In genomic region chr13:78701383-78701782, GRCh38 we compare ENCODE assay signal across 17 cellular contexts. TPM values are rescaled to one million over a fixed set of nuclear protein-coding genes. Genes with fewer than 3 reads are reported as not detected.
DNase-seq lines count a peak whose midpoint lies in the region; ATAC-seq and TF ChIP-seq lines count a peak whose summit lies in the region.
"Had no signal": no experiment of that assay in that cellular context is flagged by ENCODE, and none has a peak within 500 bp of the region (broad histone marks: within the 10 kb centered on the region; RNA-seq: fewer than 3 reads in every experiment).

No MANE protein-coding gene starts in this region.

- H3K36me3 ChIP-seq in PC-3 (ENCODE audit: low read depth, low read length), result no peaks in the 10 kb centered on the region
- H3K36me3 ChIP-seq in GM23248 (ENCODE audit: low read depth), result no peaks in the 10 kb centered on the region
- no peaks in the 10 kb centered on the region for H3K36me3 ChIP-seq in hepatocyte (replicated peaks; ENCODE audit: insufficient read depth, low read depth)
- H3K36me3 ChIP-seq: BLaER1 had no signal

- H3F3A ChIP-seq in PC-3 (ENCODE audit: low read length, unreplicated experiment) (no peaks in the 10 kb centered on the region), GM23248 (ENCODE audit: insufficient read depth) (no peaks in the 10 kb centered on the region)

- no TSS peak for BruUV-seq in PC-3 (replicated peaks; lab: Mats Ljungman, UMichigan)

- H4K20me1 ChIP-seq in PC-3 (ENCODE audit: low read length) (no peaks in the 10 kb centered on the region), GM23248 (ENCODE audit: insufficient read depth) (no peaks in the 10 kb centered on the region), hepatocyte (ENCODE audit: insufficient read depth, poor library complexity, severe bottlenecking) (no peaks in the 10 kb centered on the region)
- H4K20me1 ChIP-seq: BLaER1 had no signal

- ATAC-seq in PC-3, result no peak
- ATAC-seq in HG03045 (IDR thresholded peaks at IDR 0.05; ENCODE audit: unreplicated experiment), result no peak
- ATAC-seq: HCT116, HepG2 had no signal

- DNase-seq in PC-3 (no peak), astrocyte of the spinal cord (ENCODE audit: low read depth, low spot score) (peak; percentile 50), fibroblast of pulmonary artery (ENCODE audit: low read depth) (peak; percentile 53), GM23248 (no peak), hepatocyte (ENCODE audit: low spot score) (no peak)
- DNase-seq in activated CD4-positive, alpha-beta T cell treated with anti-CD3 and anti-CD28 coated beads for 1 hour, result no peak
- DNase-seq: CD4-positive, alpha-beta memory T cell; DMS153; DMS79; GDM1; GOT3; H7; HFFc6 had no signal

- intact Hi-C loops in PC-3 (cut with micrococcal nuclease), result no loop called here

- no peak for TF ChIP-seq CTCF in PC-3 (conservative IDR thresholded peaks at IDR 0.05; ENCODE audit: low read depth, low read length)
- TF ChIP-seq CTCF in astrocyte of the spinal cord (IDR thresholded peaks at IDR 0.05; ENCODE audit: low read depth, low read length), result no peak
- TF ChIP-seq CTCF in fibroblast of pulmonary artery (IDR thresholded peaks at IDR 0.05; ENCODE audit: low read length, missing control alignments), result no peak
- no peak for TF ChIP-seq CTCF in hepatocyte (IDR thresholded peaks at IDR 0.05; ENCODE audit: poor library complexity)

- H3K27ac ChIP-seq in PC-3 (ENCODE audit: low read length), result no peak overlapping the region
- no peak overlapping the region for H3K27ac ChIP-seq in GM23248
- H3K27ac ChIP-seq in hepatocyte, result no peak overlapping the region
- H3K27ac ChIP-seq: BLaER1 had no signal

- no peaks in the 10 kb centered on the region for H3K79me2 ChIP-seq in PC-3 (ENCODE audit: low read length)
- no peaks in the 10 kb centered on the region for H3K79me2 ChIP-seq in GM23248 (ENCODE audit: insufficient read depth)
- no peaks in the 10 kb centered on the region for H3K79me2 ChIP-seq in hepatocyte

- H3K9me3 ChIP-seq in PC-3 (ENCODE audit: low read length) (no peaks in the 10 kb centered on the region), GM23248 (ENCODE audit: low read depth) (no peaks in the 10 kb centered on the region), hepatocyte (ENCODE audit: low read depth) (no peaks in the 10 kb centered on the region)
- H3K9me3 ChIP-seq: BLaER1 had no signal

- in situ Hi-C loops in astrocyte of the spinal cord (cut with HindIII; ENCODE audit: low sequenced_read_pairs), result no loop called here
- in situ Hi-C loops in GM23248 (cut with MboI), result no loop called here

- no peaks in the 10 kb centered on the region for H3K27me3 ChIP-seq in PC-3 (ENCODE audit: low read length)
- H3K27me3 ChIP-seq in GM23248 (replicated peaks; ENCODE audit: insufficient read depth), result no peaks in the 10 kb centered on the region
- no peaks in the 10 kb centered on the region for H3K27me3 ChIP-seq in hepatocyte
- H3K27me3 ChIP-seq: BLaER1 had no signal

- H3K9ac ChIP-seq in PC-3 (ENCODE audit: low read length) (no peak overlapping the region), GM23248 (no peak overlapping the region)
- H3K9ac ChIP-seq: BLaER1 had no signal

- H3K4me2 ChIP-seq in PC-3 (ENCODE audit: low read length), result 0 out of 2 replicates have a peak overlapping the region, but pooled peaks have one; percentile 38
- H3K4me2 ChIP-seq in GM23248 (ENCODE audit: unreplicated experiment), result no peak overlapping the region
- H3K4me2 ChIP-seq in hepatocyte, result no peak overlapping the region
- H3K4me2 ChIP-seq: BLaER1 had no signal

- WGBS in GM23248 (ENCODE audit: low coverage in 1 of 2, low lambda C conversion rate in 2 of 2, missing lambda C conversion rate in 2 of 2), 2 experiments, result 0 to 6% methylated on average over 1 of the region's 1 CpG
- 56% methylated on average over 1 of the region's 1 CpG for WGBS in hepatocyte (ENCODE audit: low lambda C conversion rate, missing lambda C conversion rate)

- H3K4me3 ChIP-seq in PC-3 (ENCODE audit: low read length), result no peak overlapping the region
- no peak overlapping the region for H3K4me3 ChIP-seq in astrocyte of the spinal cord (ENCODE audit: low read depth, low read length)
- H3K4me3 ChIP-seq in fibroblast of pulmonary artery (replicated peaks; ENCODE audit: low read depth, low read length), result no peak overlapping the region
- H3K4me3 ChIP-seq in GM23248, result no peak overlapping the region
- no peak overlapping the region for H3K4me3 ChIP-seq in hepatocyte
- H3K4me3 ChIP-seq: BLaER1 had no signal

- H3K4me1 ChIP-seq in PC-3 (ENCODE audit: insufficient read depth, low read length) (peaks cover 24% of the 10 kb centered on the region), GM23248 (ENCODE audit: insufficient read depth) (no peaks in the 10 kb centered on the region), hepatocyte (ENCODE audit: insufficient read depth) (no peaks in the 10 kb centered on the region)
- H3K4me1 ChIP-seq: BLaER1 had no signal

- H3K9me2 ChIP-seq in PC-3 (replicated peaks; ENCODE audit: low read length), result no peaks in the 10 kb centered on the region
- H3K9me2 ChIP-seq in GM23248 (ENCODE audit: insufficient read depth), result no peaks in the 10 kb centered on the region
- H3K9me2 ChIP-seq in hepatocyte (replicated peaks; ENCODE audit: insufficient read depth), result no peaks in the 10 kb centered on the region

- CTCF ChIA-PET in PC-3 (lab: Charles Lee), result no interaction called here

- POLR2A ChIA-PET in PC-3 (lab: Charles Lee; ENCODE audit: unreplicated experiment), result no interaction called here

- H2AFZ ChIP-seq in PC-3 (ENCODE audit: low read length) (no peak overlapping the region), GM23248 (no peak overlapping the region), hepatocyte (no peak overlapping the region)

RNA-seq across cellular contexts. Expression of gene OBI1, which starts 42.4 kb away (rescaled TPM):
- 6.3 and 7.9 TPM in 2 replicates for total RNA-seq in PC-3 (2014; rRNA removed)
- total RNA-seq in GM23248 (2014; rRNA removed; shearing (Covaris generic)), result 9.5 and 10.6 TPM in 2 replicates
- 7.9 and 10.4 TPM in 2 replicates for polyA plus RNA-seq in GM23248 (2016; fragmentation: Nextera tagmentation; extraction: Ambion mirVana)
- 14.3 and 17.6 TPM in 2 replicates for total RNA-seq in hepatocyte
- 5.3 and 9.4 TPM in 2 replicates for polyA plus RNA-seq in hepatocyte

Comparison
In these comparisons a context has a peak if more than half of its experiments do, and no peak if none do; other contexts are left out.
1. DNase-seq: peak in astrocyte of the spinal cord (single experiment) and fibroblast of pulmonary artery (single experiment); none in PC-3 (single experiment), GM23248 (single experiment), activated CD4-positive, alpha-beta T cell treated with anti-CD3 and anti-CD28 coated beads for 1 hour (single experiment) and hepatocyte (single experiment).